ENCODE assay signal across 9 cellular contexts in genomic region chr6:157688960-157689599, GRCh38.
A peak's percentile ranks its signal among the peaks of the same experiment; 100 is the strongest.
DNase-seq lines count a peak whose midpoint lies in the region; TF ChIP-seq lines count a peak whose summit lies in the region.
"Had no signal": no experiment of that assay in that cellular context is flagged by ENCODE, and none has a peak within 500 bp of the region (broad histone marks: within the 10 kb centered on the region; RNA-seq: fewer than 3 reads in every experiment).

No MANE protein-coding gene starts in this region.

- peak overlapping the region; percentile 14 for H3K4me3 Mint-ChIP-seq in glutamatergic neuron (ENCODE audit: unreplicated experiment)
- H3K4me3 Mint-ChIP-seq: activated naive CD8-positive, alpha-beta T cell treated with anti-CD3 and anti-CD28 coated beads for 36 hours had no signal

- no peak for TF ChIP-seq POLR2A in tibial nerve (IDR thresholded peaks at IDR 0.05)

- H4K20me1 ChIP-seq in GM23248 (ENCODE audit: insufficient read depth) (no peaks in the 10 kb centered on the region), PC-9 (ENCODE audit: insufficient read depth) (no peaks in the 10 kb centered on the region)

- H3K4me3 ChIP-seq in GM23248 = no peak overlapping the region
- no peak overlapping the region for H3K4me3 ChIP-seq in PC-9
- peak overlapping the region; percentile 7 for H3K4me3 ChIP-seq in skeletal muscle satellite cell (ENCODE audit: low read length)
- H3K4me3 ChIP-seq in tibial nerve = no peak overlapping the region

- no TSS peak for BruUV-seq in PC-9 (replicated peaks; lab: Mats Ljungman, UMichigan)

- TF ChIP-seq EP300 in tibial nerve (IDR thresholded peaks at IDR 0.05) = no peak

- intact Hi-C loops in PC-9 (cut with micrococcal nuclease; ENCODE audit: unreplicated experiment) = no loop called here

- peaks cover 9% of the 10 kb centered on the region for H3K27me3 Mint-ChIP-seq in glutamatergic neuron (ENCODE audit: unreplicated experiment)
- H3K27me3 Mint-ChIP-seq: activated naive CD8-positive, alpha-beta T cell treated with anti-CD3 and anti-CD28 coated beads for 36 hours had no signal

- POLR2A ChIA-PET in PC-9 (lab: Charles Lee; ENCODE audit: unreplicated experiment) = no interaction called here

- H3F3A ChIP-seq in GM23248 (ENCODE audit: insufficient read depth) (no peaks in the 10 kb centered on the region), PC-9 (ENCODE audit: insufficient read depth, low read depth) (no peaks in the 10 kb centered on the region)

- in situ Hi-C loops in GM23248 (cut with MboI) = no loop called here

- H3K9me2 ChIP-seq in GM23248 (ENCODE audit: insufficient read depth) = no peaks in the 10 kb centered on the region
- H3K9me2 ChIP-seq in PC-9 (ENCODE audit: insufficient read depth) = no peaks in the 10 kb centered on the region

- DNase-seq in GM23248 (peak; percentile 24), PC-9 (peak in 1 of 2 experiments; percentile 12), glutamatergic neuron (no peak), SKM-1 (lab: John Stamatoyannopoulos, UW; ENCODE audit: unreplicated experiment) (no peak), tibial nerve (ENCODE audit: low spot score in 2 of 2) (no peak), Ammon's horn (ENCODE audit: low spot score) (no peak)
- DNase-seq: activated naive CD8-positive, alpha-beta T cell treated with anti-CD3 and anti-CD28 coated beads for 36 hours; stimulated activated CD4-positive, alpha-beta T cell treated with anti-CD3 and anti-CD28 coated beads, Interleukin-4, amount 100 ng/mL, for 1 hour had no signal

- 63 to 64% methylated on average over 15 to 17 of the region's 17 CpGs for WGBS in GM23248 (ENCODE audit: low coverage in 1 of 2, low lambda C conversion rate in 2 of 2, missing lambda C conversion rate in 2 of 2), 2 experiments
- WGBS in tibial nerve, 2 donors = 55 to 64% methylated on average over 17 of the region's 17 CpGs

- H3K4me1 ChIP-seq in GM23248 (ENCODE audit: insufficient read depth) (no peaks in the 10 kb centered on the region), PC-9 (replicated peaks; ENCODE audit: insufficient read depth) (peaks cover 14% of the 10 kb centered on the region), skeletal muscle satellite cell (ENCODE audit: control insufficient read depth, insufficient read depth, low read length) (peaks cover 11% of the 10 kb centered on the region), tibial nerve (no peaks in the 10 kb centered on the region)

- H3K27ac Mint-ChIP-seq in glutamatergic neuron (ENCODE audit: unreplicated experiment) = peak overlapping the region; percentile 54
- H3K27ac Mint-ChIP-seq: activated naive CD8-positive, alpha-beta T cell treated with anti-CD3 and anti-CD28 coated beads for 36 hours had no signal

- no peaks in the 10 kb centered on the region for H3K36me3 ChIP-seq in GM23248 (ENCODE audit: low read depth)
- H3K36me3 ChIP-seq in PC-9 (ENCODE audit: low read depth) = no peaks in the 10 kb centered on the region
- no peaks in the 10 kb centered on the region for H3K36me3 ChIP-seq in skeletal muscle satellite cell (ENCODE audit: insufficient read depth, low read length)
- no peaks in the 10 kb centered on the region for H3K36me3 ChIP-seq in tibial nerve

- no peak overlapping the region for H3K4me2 ChIP-seq in GM23248 (ENCODE audit: unreplicated experiment)
- peak overlapping the region; percentile 69 for H3K4me2 ChIP-seq in PC-9
- peak overlapping the region; percentile 60 for H3K4me2 ChIP-seq in skeletal muscle satellite cell (ENCODE audit: low read length)

- TF ChIP-seq CTCF in PC-9 (conservative IDR thresholded peaks at IDR 0.05) = no peak
- no peak for TF ChIP-seq CTCF in glutamatergic neuron (IDR thresholded peaks at IDR 0.05; ENCODE audit: partially characterized antibody, unreplicated experiment)
- TF ChIP-seq CTCF in tibial nerve (IDR thresholded peaks at IDR 0.05) = no peak

- H3K9me3 ChIP-seq in GM23248 (ENCODE audit: low read depth) = no peaks in the 10 kb centered on the region
- H3K9me3 ChIP-seq in PC-9 (ENCODE audit: insufficient read depth, low read depth) = no peaks in the 10 kb centered on the region
- H3K9me3 ChIP-seq in skeletal muscle satellite cell (replicated peaks; ENCODE audit: low read length) = no peaks in the 10 kb centered on the region
- no peaks in the 10 kb centered on the region for H3K9me3 ChIP-seq in tibial nerve

- CTCF ChIA-PET in PC-9 (lab: Charles Lee) = no interaction called here

- H3K4me1 Mint-ChIP-seq in glutamatergic neuron (ENCODE audit: low read depth, unreplicated experiment) = peaks cover 23% of the 10 kb centered on the region
- H3K4me1 Mint-ChIP-seq: activated naive CD8-positive, alpha-beta T cell treated with anti-CD3 and anti-CD28 coated beads for 36 hours had no signal

- no peak overlapping the region for H3K9ac ChIP-seq in GM23248
- peak overlapping the region; percentile 32 for H3K9ac ChIP-seq in skeletal muscle satellite cell (ENCODE audit: low read depth, low read length)

- peaks cover 4% of the 10 kb centered on the region for H3K36me3 Mint-ChIP-seq in glutamatergic neuron (ENCODE audit: unreplicated experiment)
- H3K36me3 Mint-ChIP-seq: activated naive CD8-positive, alpha-beta T cell treated with anti-CD3 and anti-CD28 coated beads for 36 hours had no signal

- no peak overlapping the region for H2AFZ ChIP-seq in GM23248
- H2AFZ ChIP-seq in PC-9 = no peak overlapping the region; the same call in 1 of the 2 replicates

- H3K27me3 ChIP-seq in GM23248 (replicated peaks; ENCODE audit: insufficient read depth) (peaks cover 15% of the 10 kb centered on the region), PC-9 (ENCODE audit: insufficient read depth, low read depth) (no peaks in the 10 kb centered on the region), skeletal muscle satellite cell (ENCODE audit: control insufficient read depth, insufficient read depth, low read length) (peaks cover 45% of the 10 kb centered on the region), tibial nerve (no peaks in the 10 kb centered on the region)

- no peak overlapping the region for H3K27ac ChIP-seq in GM23248
- no peak overlapping the region for H3K27ac ChIP-seq in PC-9
- no peak overlapping the region for H3K27ac ChIP-seq in tibial nerve

- H3K79me2 ChIP-seq in GM23248 (ENCODE audit: insufficient read depth) (no peaks in the 10 kb centered on the region), PC-9 (ENCODE audit: low read depth) (no peaks in the 10 kb centered on the region)

- peaks cover 8% of the 10 kb centered on the region for H3K9me3 Mint-ChIP-seq in glutamatergic neuron (ENCODE audit: unreplicated experiment)
- H3K9me3 Mint-ChIP-seq: activated naive CD8-positive, alpha-beta T cell treated with anti-CD3 and anti-CD28 coated beads for 36 hours had no signal
